In the genomic region with DNA sequence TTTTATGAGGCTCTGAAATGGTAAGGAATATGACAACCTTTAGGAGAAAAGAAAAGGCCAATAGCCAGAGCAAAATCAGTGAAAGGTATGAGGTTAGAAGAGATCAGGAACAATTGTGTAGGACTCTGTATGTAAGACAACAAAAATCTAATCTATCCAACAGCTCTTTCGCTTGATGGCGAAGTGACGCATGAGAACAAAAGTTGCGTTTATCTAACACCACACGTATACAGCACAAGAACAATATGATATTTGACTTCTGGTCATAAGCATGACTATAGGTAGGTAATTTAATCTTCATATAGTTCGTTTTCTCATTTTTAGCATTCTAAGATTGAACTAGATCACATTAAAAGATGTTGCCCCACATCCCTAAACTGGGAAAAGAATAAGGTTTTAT, we compare ENCODE assay signal across 18 cellular contexts. TPM values are rescaled to one million over a fixed set of nuclear protein-coding genes. Genes with fewer than 3 reads are reported as not detected.
DNase-seq lines count a peak whose midpoint lies in the region; ATAC-seq and TF ChIP-seq lines count a peak whose summit lies in the region.
"Had no signal": no experiment of that assay in that cellular context is flagged by ENCODE, and none has a peak within 500 bp of the region (broad histone marks: within the 10 kb centered on the region; RNA-seq: fewer than 3 reads in every experiment).

No MANE protein-coding gene starts in this region.

- H3K4me1 Mint-ChIP-seq in T-helper 1 cell treated with Interleukin-12 subunit alpha and Interleukin-12 subunit beta and Interleukin-4 antibody, amounts not matched to agents 30 μg/mL and 1 μg/mL, for 36 hours (ENCODE audit: low read depth): peaks cover 39% of the 10 kb centered on the region
- H3K4me1 Mint-ChIP-seq in activated B cell treated with CpG ODN at 0.5 μM for 24 hours: peaks cover 79% of the 10 kb centered on the region

- no peaks in the 10 kb centered on the region for H3K27me3 Mint-ChIP-seq in T-helper 1 cell treated with Interleukin-12 subunit alpha and Interleukin-12 subunit beta and Interleukin-4 antibody, amounts not matched to agents 30 μg/mL and 1 μg/mL, for 36 hours (ENCODE audit: low read depth)
- no peaks in the 10 kb centered on the region for H3K27me3 Mint-ChIP-seq in activated B cell treated with CpG ODN at 0.5 μM for 24 hours
- H3K27me3 Mint-ChIP-seq: naive thymus-derived CD4-positive, alpha-beta T cell had no signal

- CTCF ChIA-PET in activated B cell treated with CpG ODN at 0.5 μM for 24 hours (lab: Charles Lee): interaction anchor here (0.7 to 2.1 kb wide), 4 partner anchors 10 to 97 kb away, joined by 3 to 7 read pairs (median 4); no protein-coding TSS in a partner anchor

- H3K36me3 ChIP-seq in KMS-11 (ENCODE audit: insufficient read depth) (no peaks in the 10 kb centered on the region), skeletal muscle tissue (ENCODE audit: control insufficient read depth in 3 of 3, insufficient read depth in 3 of 3, low read length in 3 of 3) (no peaks in the 10 kb centered on the region)

- H3K9me3 ChIP-seq in skeletal muscle tissue (ENCODE audit: control insufficient read depth in 3 of 3, low read length in 3 of 3): no peaks in the 10 kb centered on the region
- H3K9me3 ChIP-seq: SK-N-SH had no signal

- H3K4me3 ChIP-seq in KMS-11 (IDR thresholded peaks at IDR 0.05; ENCODE audit: insufficient read depth, low read depth, low read length) (no peak overlapping the region), skeletal muscle tissue (ENCODE audit: low read length in 3 of 3) (no peak overlapping the region), foreskin fibroblast (ENCODE audit: low read depth in 1 of 2, low read length in 2 of 2) (no peak overlapping the region)

- H3K27ac ChIP-seq in KMS-11 (peak overlapping the region; percentile 8; the same call in 1 of the 2 replicates), skeletal muscle tissue (ENCODE audit: low read depth, low read length) (peak overlapping the region; percentile 15)
- H3K27ac ChIP-seq: epithelial cell of prostate had no signal

- peak overlapping the region; percentile 86 for H3K27ac Mint-ChIP-seq in T-helper 1 cell treated with Interleukin-12 subunit alpha and Interleukin-12 subunit beta and Interleukin-4 antibody, amounts not matched to agents 30 μg/mL and 1 μg/mL, for 36 hours
- peak overlapping the region; percentile 94 for H3K27ac Mint-ChIP-seq in activated B cell treated with CpG ODN at 0.5 μM for 24 hours
- H3K27ac Mint-ChIP-seq: HFFc6 had no signal

- POLR2A ChIA-PET in activated B cell treated with CpG ODN at 0.5 μM for 24 hours (lab: Charles Lee): interaction anchor here (0.6 to 6.7 kb wide), 14 partner anchors 10 to 93 kb away, joined by 3 to 127 read pairs (median 20); a partner anchor contains a TSS

- peak overlapping the region; percentile 83 for H3K4me3 Mint-ChIP-seq in T-helper 1 cell treated with Interleukin-12 subunit alpha and Interleukin-12 subunit beta and Interleukin-4 antibody, amounts not matched to agents 30 μg/mL and 1 μg/mL, for 36 hours
- H3K4me3 Mint-ChIP-seq in activated B cell treated with CpG ODN at 0.5 μM for 24 hours: peak overlapping the region; percentile 88
- H3K4me3 Mint-ChIP-seq: HFFc6 had no signal

- peak overlapping the region; percentile 23; the same call in 1 of the 2 replicates for H2AFZ ChIP-seq in KMS-11 (ENCODE audit: low read depth)

- H3K27me3 ChIP-seq in KMS-11 (ENCODE audit: insufficient read depth, low read depth) (no peaks in the 10 kb centered on the region), skeletal muscle tissue (ENCODE audit: control insufficient read depth in 3 of 3, insufficient read depth in 3 of 3, low read length in 3 of 3) (no peaks in the 10 kb centered on the region)

- ATAC-seq in activated B cell treated with CpG ODN at 0.5 μM for 24 hours (ENCODE audit: low read depth): peak; percentile 12

- H3K79me2 ChIP-seq in KMS-11 (ENCODE audit: insufficient read depth, low read depth): no peaks in the 10 kb centered on the region

- 0 out of 2 replicates have a peak overlapping the region, but pooled peaks have one; percentile 0 for H3K9ac ChIP-seq in KMS-11
- H3K9ac ChIP-seq in skeletal muscle tissue (ENCODE audit: low read depth in 1 of 3, low read length in 3 of 3): no peak overlapping the region
- H3K9ac ChIP-seq: SK-N-SH had no signal

- peaks cover 10% of the 10 kb centered on the region for H3K36me3 Mint-ChIP-seq in T-helper 1 cell treated with Interleukin-12 subunit alpha and Interleukin-12 subunit beta and Interleukin-4 antibody, amounts not matched to agents 30 μg/mL and 1 μg/mL, for 36 hours (ENCODE audit: low read depth)
- H3K36me3 Mint-ChIP-seq in activated B cell treated with CpG ODN at 0.5 μM for 24 hours (ENCODE audit: low read depth): peaks cover 28% of the 10 kb centered on the region

- intact Hi-C loops in activated B cell treated with CpG ODN at 0.5 μM for 24 hours (cut with micrococcal nuclease): no loop called here

- no peak for TF ChIP-seq CTCF in KMS-11 (conservative IDR thresholded peaks at IDR 0.05; ENCODE audit: low read depth, low read length)
- TF ChIP-seq CTCF in activated B cell treated with CpG ODN at 0.5 μM for 24 hours (IDR thresholded peaks at IDR 0.05): no peak
- TF ChIP-seq CTCF in foreskin fibroblast (IDR thresholded peaks at IDR 0.05; ENCODE audit: low read depth, low read length): no peak

- peaks cover 30% of the 10 kb centered on the region for H3K4me1 ChIP-seq in KMS-11 (ENCODE audit: low read depth, poor library complexity, severe bottlenecking)
- no peaks in the 10 kb centered on the region for H3K4me1 ChIP-seq in skeletal muscle tissue (ENCODE audit: control insufficient read depth in 3 of 3, insufficient read depth in 3 of 3, low read length in 3 of 3)

- no peaks in the 10 kb centered on the region for H4K20me1 ChIP-seq in KMS-11 (ENCODE audit: insufficient read depth)

- DNase-seq in T-helper 1 cell: no peak
- DNase-seq in activated B cell treated with CpG ODN at 0.5 μM for 24 hours: no peak
- DNase-seq in erythroblast (lab: John Stamatoyannopoulos, UW): no peak
- DNase-seq in foreskin fibroblast: no peak
- DNase-seq in epidermal melanocyte (ENCODE audit: insufficient read length, low spot score): no peak
- DNase-seq: 8988T; activated CD4-positive, CD25-positive, alpha-beta regulatory T cell treated with anti-CD3 and anti-CD28 coated beads, Interleukin-2, amount 50 U/mL, for 72 hours; cerebellar nuclear complex; head of caudate nucleus; HFFc6; naive thymus-derived CD4-positive, alpha-beta T cell; retina; SK-N-SH had no signal

- no peak for TF ChIP-seq POLR2A in erythroblast (IDR thresholded peaks at IDR 0.05; ENCODE audit: low read length)

- H3K9me3 Mint-ChIP-seq in T-helper 1 cell treated with Interleukin-12 subunit alpha and Interleukin-12 subunit beta and Interleukin-4 antibody, amounts not matched to agents 30 μg/mL and 1 μg/mL, for 36 hours: peaks cover 3% of the 10 kb centered on the region
- no peaks in the 10 kb centered on the region for H3K9me3 Mint-ChIP-seq in activated B cell treated with CpG ODN at 0.5 μM for 24 hours
- H3K9me3 Mint-ChIP-seq: HFFc6 had no signal

- peak overlapping the region; percentile 46; the same call in 1 of the 2 replicates for H3K4me2 ChIP-seq in KMS-11
- H3K4me2 ChIP-seq: SK-N-SH had no signal

RNA-seq across cellular contexts. Expression of a gene that starts 1.5 kb away (rescaled TPM):
- total RNA-seq in activated B cell treated with CpG ODN at 0.5 μM for 24 hours (111 and 115 TPM in 2 replicates), skeletal muscle tissue (not detected)
- total RNA-seq: HFFc6, MCF 10A had no signal

RNA-seq across cellular contexts. Expression of a gene that starts 29.3 kb away (rescaled TPM):
- total RNA-seq in activated B cell treated with CpG ODN at 0.5 μM for 24 hours (23.7 and 26.7 TPM in 2 replicates), skeletal muscle tissue (8.4 TPM)
- total RNA-seq: HFFc6, MCF 10A had no signal

Comparison
In these comparisons a context has a peak if more than half of its experiments do, and no peak if none do; other contexts are left out.
1. RNA of a gene that starts 1.5 kb away (total RNA-seq): 111 to 115 TPM in activated B cell treated with CpG ODN at 0.5 μM for 24 hours; not detected in skeletal muscle tissue (single experiment); every median in the first group is over 10 times any median in the second.